Comparison of ENCODE assay signal across 9 cellular contexts in genomic region chr20:32830437-32830836, GRCh38. TPM values are rescaled to one million over a fixed set of nuclear protein-coding genes. Genes with fewer than 3 reads are reported as not detected.
DNase-seq lines count a peak whose midpoint lies in the region; ATAC-seq and TF ChIP-seq lines count a peak whose summit lies in the region.
"Had no signal": no experiment of that assay in that cellular context is flagged by ENCODE, and none has a peak within 500 bp of the region (broad histone marks: within the 10 kb centered on the region; RNA-seq: fewer than 3 reads in every experiment).

No MANE protein-coding gene starts in this region.

- no peaks in the 10 kb centered on the region for H3K9me3 Mint-ChIP-seq in activated CD8-positive, alpha-beta T cell treated with anti-CD3 and anti-CD28 coated beads for 36 hours
- H3K9me3 Mint-ChIP-seq: activated naive CD8-positive, alpha-beta T cell treated with anti-CD3 and anti-CD28 coated beads for 36 hours had no signal

- ATAC-seq in activated CD8-positive, alpha-beta T cell treated with anti-CD3 and anti-CD28 coated beads for 36 hours, result no peak
- ATAC-seq in left ventricle myocardium superior, result peak; percentile 83

- intact Hi-C loops in activated CD8-positive, alpha-beta T cell treated with anti-CD3 and anti-CD28 coated beads for 36 hours (cut with micrococcal nuclease), result no loop called here
- intact Hi-C loops in left ventricle myocardium superior (cut with micrococcal nuclease), result no loop called here

- H3K27me3 Mint-ChIP-seq in activated CD8-positive, alpha-beta T cell treated with anti-CD3 and anti-CD28 coated beads for 36 hours, result no peaks in the 10 kb centered on the region
- H3K27me3 Mint-ChIP-seq: activated naive CD8-positive, alpha-beta T cell treated with anti-CD3 and anti-CD28 coated beads for 36 hours had no signal

- CTCF ChIA-PET in activated CD8-positive, alpha-beta T cell treated with anti-CD3 and anti-CD28 coated beads for 36 hours (lab: Charles Lee), result interaction anchor here (0.7 to 1.7 kb wide), 4 partner anchors 9 to 1010 kb away, joined by 3 to 7 read pairs (median 4); no protein-coding TSS in a partner anchor

- peak overlapping the region; percentile 16 for H3K27ac Mint-ChIP-seq in activated CD8-positive, alpha-beta T cell treated with anti-CD3 and anti-CD28 coated beads for 36 hours
- H3K27ac Mint-ChIP-seq: activated naive CD8-positive, alpha-beta T cell treated with anti-CD3 and anti-CD28 coated beads for 36 hours had no signal

- POLR2A ChIA-PET in activated CD8-positive, alpha-beta T cell treated with anti-CD3 and anti-CD28 coated beads for 36 hours (lab: Charles Lee), result interaction anchor here (1.1 to 3.3 kb wide), 2 partner anchors 10 to 52 kb away, joined by 3 to 17 read pairs; partner anchors contain the start of gene MAPRE1

- peaks cover 51% of the 10 kb centered on the region for H3K4me1 Mint-ChIP-seq in activated CD8-positive, alpha-beta T cell treated with anti-CD3 and anti-CD28 coated beads for 36 hours (ENCODE audit: low read depth)

- no peak overlapping the region for H3K4me3 ChIP-seq in skeletal muscle cell (ENCODE audit: low read depth, low read length)

- no peak overlapping the region for H3K4me3 Mint-ChIP-seq in activated CD8-positive, alpha-beta T cell treated with anti-CD3 and anti-CD28 coated beads for 36 hours
- H3K4me3 Mint-ChIP-seq: activated naive CD8-positive, alpha-beta T cell treated with anti-CD3 and anti-CD28 coated beads for 36 hours had no signal

- DNase-seq in GM03348 (ENCODE audit: low spot score) (peak; percentile 34), left ventricle myocardium superior (no peak), skeletal muscle cell (ENCODE audit: low read depth) (peak; percentile 48), DMS 273 (lab: John Stamatoyannopoulos, UW; ENCODE audit: unreplicated experiment) (no peak), T-helper 9 cell (no peak), NCI-H1417 treated with DMSO at 0.1 percent for 48 hours (lab: John Stamatoyannopoulos, UW) (no peak), ACHN (no peak)
- no peak for DNase-seq in activated CD8-positive, alpha-beta T cell treated with anti-CD3 and anti-CD28 coated beads for 36 hours
- DNase-seq: activated naive CD8-positive, alpha-beta T cell treated with anti-CD3 and anti-CD28 coated beads for 36 hours had no signal

- in situ Hi-C loops in ACHN (cut with HindIII; ENCODE audit: low pct_ligation_motif_present, low pct_unique_long_range_greater_than_20kb, low sequenced_read_pairs), result no loop called here

- TF ChIP-seq CTCF in activated CD8-positive, alpha-beta T cell treated with anti-CD3 and anti-CD28 coated beads for 36 hours (IDR thresholded peaks at IDR 0.05), result no peak

- peaks cover 62% of the 10 kb centered on the region for H3K36me3 Mint-ChIP-seq in activated CD8-positive, alpha-beta T cell treated with anti-CD3 and anti-CD28 coated beads for 36 hours (ENCODE audit: low read depth)

RNA-seq across cellular contexts. Expression of gene MAPRE1, which starts 10.7 kb away (rescaled TPM):
- 100 to 1,000 TPM; 112 to 119 TPM for total RNA-seq in activated CD8-positive, alpha-beta T cell treated with anti-CD3 and anti-CD28 coated beads for 36 hours
- 65.7 TPM for total RNA-seq in left ventricle myocardium superior

RNA-seq across cellular contexts. Expression of gene EFCAB8, which starts 28.3 kb away (rescaled TPM):
- total RNA-seq in activated CD8-positive, alpha-beta T cell treated with anti-CD3 and anti-CD28 coated beads for 36 hours, result under 1 TPM; 0.89 to 0.92 TPM
- total RNA-seq in left ventricle myocardium superior, result not detected

Comparison
In these comparisons a context has a peak if more than half of its experiments do, and no peak if none do; other contexts are left out.
1. DNase-seq: peak in GM03348 (single experiment) and skeletal muscle cell (single experiment); none in activated CD8-positive, alpha-beta T cell treated with anti-CD3 and anti-CD28 coated beads for 36 hours (single experiment), left ventricle myocardium superior (single experiment), DMS 273 (single experiment), T-helper 9 cell (single experiment), NCI-H1417 treated with DMSO at 0.1 percent for 48 hours (single experiment) and ACHN (single experiment).